Comparison of ENCODE assay signal across 22 cellular contexts in the genomic region with DNA sequence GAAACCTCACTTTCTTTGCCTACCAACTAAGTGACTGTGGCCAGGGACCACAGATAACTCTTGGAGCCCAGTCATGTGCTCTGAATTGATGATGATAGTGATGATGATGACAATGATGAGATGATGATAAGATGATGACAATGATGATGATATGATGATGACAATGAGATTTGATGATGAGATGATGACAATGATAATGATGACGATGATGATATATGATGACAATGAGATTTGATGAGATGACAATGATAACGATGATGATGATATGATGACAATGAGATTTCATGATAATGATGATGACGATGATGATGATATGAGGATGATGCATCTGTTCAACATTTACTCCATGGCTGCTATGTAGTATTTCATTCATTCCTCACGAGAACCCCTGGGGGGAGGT.
"Had no signal": no experiment of that assay in that cellular context is flagged by ENCODE, and none has a peak within 500 bp of the region (broad histone marks: within the 10 kb centered on the region; RNA-seq: fewer than 3 reads in every experiment).

No MANE protein-coding gene starts in this region.

- FAIRE-seq: frontal cortex, pancreas had no signal

- H3K4me3 ChIP-seq: lower lobe of right lung, pancreas, smooth muscle cell, suprapubic skin, transverse colon, upper lobe of right lung, uterus had no signal

- H3K4me1 ChIP-seq: lower lobe of right lung, pancreas, suprapubic skin, upper lobe of right lung, uterus had no signal

- ATAC-seq: left ventricle myocardium superior; lower lobe of right lung; natural killer cell treated with Interleukin-12 subunit alpha and Interleukin-12 subunit beta and Interleukin-15 and Interleukin-18, amount 100 ng/mL, for 72 hours; stimulated activated naive CD8-positive, alpha-beta T cell treated with anti-CD3 and anti-CD28 coated beads, Interleukin-15, amount 100 ng/mL, for 72 hours; upper lobe of right lung had no signal

- H3K27ac ChIP-seq: dorsolateral prefrontal cortex, lower lobe of right lung, neutrophil, pancreas, suprapubic skin, transverse colon, upper lobe of right lung, uterus had no signal

- H3K9me3 ChIP-seq: lower lobe of right lung, neutrophil, pancreas, transverse colon, upper lobe of right lung, uterus had no signal

- H3K36me3 ChIP-seq: lower lobe of right lung, neutrophil, pancreas, suprapubic skin, transverse colon, upper lobe of right lung, uterus had no signal

- DNase-seq: dorsolateral prefrontal cortex; effector CD4-positive, alpha-beta T cell; hypothalamus; immature natural killer cell; left ventricle myocardium superior; lower lobe of right lung; pancreas; retina; stimulated activated CD4-positive, alpha-beta T cell treated with anti-CD3 and anti-CD28 coated beads, Interleukin-12 subunit alpha, Interleukin-12 subunit beta, amount 100 ng/mL, for 4 hours; stimulated activated CD4-positive, alpha-beta T cell treated with anti-CD3 and anti-CD28 coated beads, Interleukin-1b, Interleukin-23, amount 100 ng/mL, for 48 hours; stimulated activated CD4-positive, alpha-beta T cell treated with anti-CD3 and anti-CD28 coated beads, Interleukin-4, amount 100 ng/mL, for 1 hour; stimulated activated CD8-positive, alpha-beta memory T cell treated with anti-CD3 and anti-CD28 coated beads, Interleukin-4, amount 100 ng/mL, for 48 hours; stimulated activated naive CD4-positive, alpha-beta T cell; stimulated activated naive CD8-positive, alpha-beta T cell treated with anti-CD3 and anti-CD28 coated beads, Interleukin-15, amount 100 ng/mL, for 72 hours; transverse colon; upper lobe of right lung; uterus had no signal
